Comparison of ENCODE assay signal across 1 cellular context in genomic region chr10:5448333-5449048, GRCh38.
A peak's percentile ranks its signal among the peaks of the same experiment; 100 is the strongest.
TF ChIP-seq lines count a peak whose summit lies in the region.

No MANE protein-coding gene starts in this region.

TF ChIP-seq in HepG2, 621 proteins besides CTCF, POLR2A, EP300 and RAD21 (continued from another document):
- no peak for TF ChIP-seq ZNF780A (CRISPR knock-in tag; IDR thresholded peaks at IDR 0.05)
- no peak for TF ChIP-seq ZNF30 (CRISPR knock-in tag; IDR thresholded peaks at IDR 0.05)
- no peak for TF ChIP-seq NCOA2 (CRISPR knock-in tag; IDR thresholded peaks at IDR 0.05)
- TF ChIP-seq ARID5B (CRISPR knock-in tag; IDR thresholded peaks at IDR 0.05) = peak; percentile 44
- no peak for TF ChIP-seq ZMAT3 (CRISPR knock-in tag; conservative IDR thresholded peaks at IDR 0.05)
- no peak for TF ChIP-seq SRF (IDR thresholded peaks at IDR 0.05; ENCODE audit: low read depth, low read length)
- no peak for TF ChIP-seq SP1 (IDR thresholded peaks at IDR 0.05)
- no peak for TF ChIP-seq SP1 (CRISPR knock-in tag; IDR thresholded peaks at IDR 0.05)
- TF ChIP-seq ZNF782 (CRISPR knock-in tag; IDR thresholded peaks at IDR 0.05; ENCODE audit: borderline replicate concordance) = no peak
- 0 out of 2 replicates have a peak, but pooled peaks have one; percentile 39 for TF ChIP-seq HMG20A (CRISPR knock-in tag; IDR thresholded peaks at IDR 0.05; ENCODE audit: borderline replicate concordance)
- no peak for TF ChIP-seq RARG (CRISPR knock-in tag; IDR thresholded peaks at IDR 0.05; ENCODE audit: low read depth)
- no peak for TF ChIP-seq ZNF253 (CRISPR knock-in tag; IDR thresholded peaks at IDR 0.05; ENCODE audit: borderline replicate concordance)
- no peak for TF ChIP-seq ZNF781 (CRISPR knock-in tag; IDR thresholded peaks at IDR 0.05; ENCODE audit: borderline replicate concordance, not compliant biosample characterization)
- no peak for TF ChIP-seq FOXP1 (IDR thresholded peaks at IDR 0.05)
- TF ChIP-seq FOXP1 (CRISPR knock-in tag; IDR thresholded peaks at IDR 0.05) = 0 out of 2 replicates have a peak, but pooled peaks have one; percentile 20
- no peak for TF ChIP-seq ZXDC (CRISPR knock-in tag; IDR thresholded peaks at IDR 0.05)
- no peak for TF ChIP-seq KDM2A (CRISPR knock-in tag; IDR thresholded peaks at IDR 0.05; ENCODE audit: borderline replicate concordance, low read depth)
- TF ChIP-seq NKX3-1 (CRISPR knock-in tag; IDR thresholded peaks at IDR 0.05) = no peak
- TF ChIP-seq ZNF570 (CRISPR knock-in tag; IDR thresholded peaks at IDR 0.05; ENCODE audit: borderline replicate concordance) = no peak
- no peak for TF ChIP-seq CENPT (CRISPR knock-in tag; IDR thresholded peaks at IDR 0.05; ENCODE audit: low read depth)
- TF ChIP-seq ZNF329 (CRISPR knock-in tag; IDR thresholded peaks at IDR 0.05; ENCODE audit: low read depth) = no peak
- TF ChIP-seq ZNF350 (CRISPR knock-in tag; IDR thresholded peaks at IDR 0.05; ENCODE audit: borderline replicate concordance, low read depth) = no peak
- peak; percentile 74 for TF ChIP-seq SAP130 (CRISPR knock-in tag; IDR thresholded peaks at IDR 0.05; ENCODE audit: low read depth)
- no peak for TF ChIP-seq NONO (IDR thresholded peaks at IDR 0.05)
- TF ChIP-seq NONO (CRISPR knock-in tag; conservative IDR thresholded peaks at IDR 0.05) = no peak
- no peak for TF ChIP-seq NR1H2 (CRISPR knock-in tag; IDR thresholded peaks at IDR 0.05; ENCODE audit: borderline replicate concordance, low read depth)
- TF ChIP-seq NCOR1 (IDR thresholded peaks at IDR 0.05; ENCODE audit: borderline replicate concordance, low read length) = peak; percentile 82
- TF ChIP-seq ZNF260 (CRISPR knock-in tag; IDR thresholded peaks at IDR 0.05; ENCODE audit: borderline replicate concordance, low read depth) = no peak
- TF ChIP-seq STAG1 (CRISPR knock-in tag; IDR thresholded peaks at IDR 0.05) = 0 out of 2 replicates have a peak, but pooled peaks have one; percentile 2
- TF ChIP-seq ZBTB49 (CRISPR knock-in tag; IDR thresholded peaks at IDR 0.05; ENCODE audit: borderline replicate concordance) = no peak
- TF ChIP-seq DNMT1 (CRISPR knock-in tag; IDR thresholded peaks at IDR 0.05) = no peak
- TF ChIP-seq ZNF747 (CRISPR knock-in tag; IDR thresholded peaks at IDR 0.05; ENCODE audit: borderline replicate concordance) = no peak
- no peak for TF ChIP-seq HOXA5 (CRISPR knock-in tag; IDR thresholded peaks at IDR 0.05)
- TF ChIP-seq KLF12 (CRISPR knock-in tag; IDR thresholded peaks at IDR 0.05; ENCODE audit: borderline replicate concordance) = no peak
- TF ChIP-seq HMGXB4 (CRISPR knock-in tag; IDR thresholded peaks at IDR 0.05; ENCODE audit: borderline replicate concordance in 1 of 2, low read depth in 1 of 2) = no peak
- no peak for TF ChIP-seq HMGA1 (CRISPR knock-in tag; conservative IDR thresholded peaks at IDR 0.05)
- no peak for TF ChIP-seq ZNF234 (CRISPR knock-in tag; conservative IDR thresholded peaks at IDR 0.05)
- no peak for TF ChIP-seq IKZF1 (IDR thresholded peaks at IDR 0.05)
- no peak for TF ChIP-seq PHB2 (IDR thresholded peaks at IDR 0.05; ENCODE audit: partially characterized antibody)
- TF ChIP-seq XRCC5 (optimal IDR thresholded peaks at IDR 0.05; ENCODE audit: low read length) = no peak
- no peak for TF ChIP-seq BHLHE40 (IDR thresholded peaks at IDR 0.05; ENCODE audit: low read length)
- TF ChIP-seq TSC22D2 (CRISPR knock-in tag; IDR thresholded peaks at IDR 0.05; ENCODE audit: borderline replicate concordance) = no peak
- 0 out of 2 replicates have a peak, but pooled peaks have one; percentile 29 for TF ChIP-seq SIN3A (IDR thresholded peaks at IDR 0.05; ENCODE audit: borderline replicate concordance, low read depth, low read length)
- no peak for TF ChIP-seq ZNF24 (IDR thresholded peaks at IDR 0.05)
- no peak for TF ChIP-seq PHF5A (CRISPR knock-in tag; IDR thresholded peaks at IDR 0.05; ENCODE audit: low read depth, unreplicated experiment)
- no peak for TF ChIP-seq ZBTB7B (CRISPR knock-in tag; IDR thresholded peaks at IDR 0.05)
- TF ChIP-seq ETV5 (CRISPR knock-in tag; IDR thresholded peaks at IDR 0.05; ENCODE audit: borderline replicate concordance) = no peak
- TF ChIP-seq E2F1 (CRISPR knock-in tag; IDR thresholded peaks at IDR 0.05) = no peak
- TF ChIP-seq ZNF607 (CRISPR knock-in tag; IDR thresholded peaks at IDR 0.05; ENCODE audit: borderline replicate concordance) = no peak
- no peak for TF ChIP-seq MYC (CRISPR knock-in tag; IDR thresholded peaks at IDR 0.05; ENCODE audit: borderline replicate concordance)
- 0 out of 2 replicates have a peak, but pooled peaks have one; percentile 13 for TF ChIP-seq ZBTB43 (CRISPR knock-in tag; conservative IDR thresholded peaks at IDR 0.05)
- no peak for TF ChIP-seq CBX1 (IDR thresholded peaks at IDR 0.05; ENCODE audit: low read depth)
- no peak for TF ChIP-seq HOMEZ (CRISPR knock-in tag; IDR thresholded peaks at IDR 0.05; ENCODE audit: low read depth)
- TF ChIP-seq ZNF784 (CRISPR knock-in tag; IDR thresholded peaks at IDR 0.05; ENCODE audit: borderline replicate concordance) = no peak
